17 cellular contexts compared by ENCODE assay signal in the genomic region with DNA sequence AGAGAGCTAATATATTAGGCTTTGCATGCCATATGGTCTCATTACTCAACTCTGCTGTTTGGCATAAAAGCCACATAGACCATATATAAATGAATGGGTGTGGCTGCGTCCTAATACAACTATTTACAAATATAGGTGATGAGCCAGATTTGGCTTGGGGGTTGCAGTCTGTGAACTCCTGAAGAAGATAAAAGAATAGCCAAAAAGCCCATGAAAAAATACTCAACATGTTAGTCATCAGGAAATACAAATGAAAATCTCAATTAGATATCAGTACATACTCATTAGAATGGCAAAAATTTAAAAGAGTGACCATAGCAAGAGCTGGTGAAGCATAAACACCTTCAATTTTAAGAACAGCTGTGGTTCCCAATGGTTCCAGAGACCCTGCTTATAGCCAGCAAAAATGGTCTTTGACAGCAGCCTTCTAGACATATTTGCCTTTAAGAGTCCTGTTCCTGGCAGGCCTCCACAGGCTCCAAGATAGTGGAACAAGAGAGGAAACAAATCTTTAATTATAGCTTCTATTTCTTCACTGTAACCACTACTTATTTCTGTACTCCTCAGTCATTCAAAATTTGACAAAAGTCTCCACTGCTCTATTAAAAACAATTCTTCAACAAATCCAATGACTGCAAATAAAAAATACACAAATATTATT. TPM values are rescaled to one million over a fixed set of nuclear protein-coding genes. Genes with fewer than 3 reads are reported as not detected.
A peak's percentile ranks its signal among the peaks of the same experiment; 100 is the strongest.
DNase-seq lines count a peak whose midpoint lies in the region; ATAC-seq and TF ChIP-seq lines count a peak whose summit lies in the region.
"Had no signal": no experiment of that assay in that cellular context is flagged by ENCODE, and none has a peak within 500 bp of the region (broad histone marks: within the 10 kb centered on the region; RNA-seq: fewer than 3 reads in every experiment).

No MANE protein-coding gene starts in this region.

- H3K9me3 ChIP-seq in RWPE2 (ENCODE audit: severe bottlenecking) = no peaks in the 10 kb centered on the region

- DNase-seq in left ventricle myocardium superior = peak; percentile 33
- no peak for DNase-seq in Right ventricle myocardium inferior (ENCODE audit: missing footprints)
- DNase-seq in RWPE2 (ENCODE audit: low spot score) = no peak
- peak; percentile 22 for DNase-seq in fibroblast of mammary gland (ENCODE audit: low read depth)
- DNase-seq in NOMO-1 treated with dmso at 0.1 percent for 144 hours (lab: John Stamatoyannopoulos, UW; ENCODE audit: unreplicated experiment) = no peak
- DNase-seq in NCI-H82 (lab: John Stamatoyannopoulos, UW) = no peak
- DNase-seq: activated CD8-positive, alpha-beta T cell treated with anti-CD3 and anti-CD28 coated beads for 36 hours; CD4-positive, CD25-positive, alpha-beta regulatory T cell; GDM1; KG1; NCI-H1436 treated with DMSO at 0.1 percent for 48 hours; NCI-H526 treated with DMSO at 0.1 percent for 48 hours; stimulated activated CD4-positive, alpha-beta T cell treated with anti-CD3 and anti-CD28 coated beads, Interleukin-4, amount 100 ng/mL, for 24 hours had no signal

- H3K27ac ChIP-seq in RWPE2 (ENCODE audit: poor library complexity, severe bottlenecking) = peak overlapping the region; percentile 78
- H3K27ac ChIP-seq: tibial artery had no signal

- H3K4me1 ChIP-seq in RWPE2 (ENCODE audit: insufficient read depth, poor library complexity, severe bottlenecking) = peaks cover 29% of the 10 kb centered on the region
- H3K4me1 ChIP-seq: tibial artery had no signal

- peaks cover 3% of the 10 kb centered on the region for H3K36me3 ChIP-seq in RWPE2 (ENCODE audit: low read depth)

- ATAC-seq in left ventricle myocardium superior = peak; percentile 29
- ATAC-seq in Right ventricle myocardium inferior = no peak
- peak; percentile 84 for ATAC-seq in RWPE2 (ENCODE audit: low read depth)
- ATAC-seq in GM19467 (IDR thresholded peaks at IDR 0.05; ENCODE audit: unreplicated experiment) = no peak
- ATAC-seq in GM18861 (IDR thresholded peaks at IDR 0.05; ENCODE audit: unreplicated experiment) = no peak
- ATAC-seq: activated CD8-positive, alpha-beta T cell treated with anti-CD3 and anti-CD28 coated beads for 36 hours; Panc1 had no signal

- H3K27me3 ChIP-seq in RWPE2 (ENCODE audit: insufficient read depth, poor library complexity, severe bottlenecking) = no peaks in the 10 kb centered on the region
- H3K27me3 ChIP-seq: tibial artery had no signal

- H3K4me3 ChIP-seq in RWPE2 (ENCODE audit: severe bottlenecking) (no peak overlapping the region), fibroblast of mammary gland (ENCODE audit: control insufficient read depth, low read depth, low read length) (no peak overlapping the region)
- H3K4me3 ChIP-seq: tibial artery had no signal

- intact Hi-C loops in left ventricle myocardium superior (cut with micrococcal nuclease) = no loop called here
- intact Hi-C loops in Right ventricle myocardium inferior (cut with DNase I) = no loop called here

- no peak for TF ChIP-seq CTCF in RWPE2 (IDR thresholded peaks at IDR 0.05; ENCODE audit: poor library complexity, severe bottlenecking)
- no peak for TF ChIP-seq CTCF in fibroblast of mammary gland (conservative IDR thresholded peaks at IDR 0.05; ENCODE audit: control insufficient read depth, insufficient read depth, low read depth, low read length)

RNA-seq across cellular contexts. Expression of a gene that starts 16.1 kb away (rescaled TPM):
- 10.5 TPM for total RNA-seq in left ventricle myocardium superior
- 9.6 TPM for total RNA-seq in Right ventricle myocardium inferior

RNA-seq across cellular contexts. Expression of a gene that starts 16.3 kb away (rescaled TPM):
- total RNA-seq in left ventricle myocardium superior (31.2 TPM), Right ventricle myocardium inferior (34.6 TPM)

Comparison
In these comparisons a context has a peak if more than half of its experiments do, and no peak if none do; other contexts are left out.
1. ATAC-seq: peak in left ventricle myocardium superior (single experiment) and RWPE2 (single experiment); none in Right ventricle myocardium inferior (single experiment), GM19467 (single experiment) and GM18861 (single experiment).
2. DNase-seq: peak in left ventricle myocardium superior (single experiment) and fibroblast of mammary gland (single experiment); none in Right ventricle myocardium inferior (single experiment), RWPE2 (single experiment), NOMO-1 treated with dmso at 0.1 percent for 144 hours (single experiment) and NCI-H82 (single experiment).